ENCODE assay signal across 1 cellular context in the genomic region with DNA sequence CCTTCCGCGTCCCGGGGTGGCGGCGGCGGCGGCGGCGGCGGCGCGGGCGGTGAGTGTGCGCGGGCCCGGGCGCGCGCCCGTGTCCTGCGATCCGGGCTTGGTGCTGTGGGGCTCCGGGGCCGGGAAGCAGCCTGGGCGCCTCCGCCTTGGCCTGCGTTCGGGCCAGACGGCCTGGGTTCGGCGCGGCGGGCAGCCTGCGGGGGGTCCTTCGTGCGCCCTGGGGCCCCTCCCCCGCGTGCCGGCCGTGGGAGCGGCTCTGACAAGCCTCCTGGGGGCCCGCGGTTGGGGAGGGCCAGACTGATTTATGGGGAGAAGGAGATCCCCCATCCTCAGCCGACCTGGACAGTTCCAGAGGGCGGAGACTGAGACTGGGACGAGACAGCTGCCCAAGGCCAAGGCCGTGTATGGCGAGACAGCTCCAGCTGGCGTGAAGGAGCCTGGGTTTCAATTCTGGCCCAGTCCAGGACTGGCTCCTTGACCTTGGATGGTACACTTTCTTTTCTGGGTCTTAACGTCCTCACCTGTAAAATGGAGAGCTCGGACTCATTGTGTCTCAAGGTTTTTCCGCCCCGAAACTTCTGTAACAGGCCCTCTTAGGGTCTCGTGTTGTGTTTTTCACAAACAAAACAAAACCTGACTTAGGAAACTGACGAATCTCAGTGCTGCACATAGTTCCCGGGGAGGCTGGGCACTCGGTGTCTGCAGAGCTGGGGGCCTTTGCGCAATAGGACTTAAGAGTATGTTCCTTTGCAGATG.
TF ChIP-seq lines count a peak whose summit lies in the region.

No MANE protein-coding gene starts in this region.

TF ChIP-seq in GM12878, 131 proteins besides CTCF, POLR2A, EP300 and RAD21 (continues in another document):
- TF ChIP-seq MTA3 (IDR thresholded peaks at IDR 0.05; ENCODE audit: borderline replicate concordance, low read length) (no peak), ZNF622 (IDR thresholded peaks at IDR 0.05) (no peak), STAT3 (IDR thresholded peaks at IDR 0.05; ENCODE audit: low read depth, low read length) (no peak), NR2F1 (conservative IDR thresholded peaks at IDR 0.05) (peak; percentile 39; the same call in 1 of the 2 replicates), SIN3A (IDR thresholded peaks at IDR 0.05; ENCODE audit: low read depth, low read length) (no peak; the same call in 1 of the 2 replicates), TCF7 (IDR thresholded peaks at IDR 0.05; ENCODE audit: borderline replicate concordance) (no peak), BRCA1 (IDR thresholded peaks at IDR 0.05; ENCODE audit: low read depth, low read length) (no peak), RELA (IDR thresholded peaks at IDR 0.05; ENCODE audit: borderline replicate concordance, partially characterized antibody) (no peak), BCL11A (IDR thresholded peaks at IDR 0.05; ENCODE audit: low read depth, low read length) (no peak), WRNIP1 (IDR thresholded peaks at IDR 0.05; ENCODE audit: borderline replicate concordance, low read depth, low read length) (no peak; the same call in 1 of the 2 replicates), PAX5 (IDR thresholded peaks at IDR 0.05; ENCODE audit: borderline replicate concordance, low read depth, low read length) (peak; percentile 9; the same call in 1 of the 2 replicates), RUNX3 (IDR thresholded peaks at IDR 0.05; ENCODE audit: low read length) (no peak), GATAD2B (conservative IDR thresholded peaks at IDR 0.05; ENCODE audit: low read depth) (peak; percentile 91), CBFB (IDR thresholded peaks at IDR 0.05; ENCODE audit: low read depth) (no peak), IRF4 (IDR thresholded peaks at IDR 0.05; ENCODE audit: low read depth, low read length) (no peak), MEF2B (IDR thresholded peaks at IDR 0.05; ENCODE audit: partially characterized antibody, poor library complexity, severe bottlenecking) (peak; percentile 77), ZSCAN29 (IDR thresholded peaks at IDR 0.05) (no peak), ZBED1 (IDR thresholded peaks at IDR 0.05; ENCODE audit: borderline replicate concordance) (no peak), BMI1 (IDR thresholded peaks at IDR 0.05; ENCODE audit: borderline replicate concordance) (no peak), TAF1 (IDR thresholded peaks at IDR 0.05; ENCODE audit: borderline replicate concordance, low read depth, low read length) (no peak), POLR2AphosphoS2 (IDR thresholded peaks at IDR 0.05; ENCODE audit: low read depth, low read length) (no peak), TCF3 (IDR thresholded peaks at IDR 0.05; ENCODE audit: borderline replicate concordance, insufficient read depth, low read depth, low read length) (no peak), ZNF217 (IDR thresholded peaks at IDR 0.05) (no peak), NFYA (IDR thresholded peaks at IDR 0.05; ENCODE audit: borderline replicate concordance, low read depth, low read length) (no peak)
- TF ChIP-seq, protein P1, sequence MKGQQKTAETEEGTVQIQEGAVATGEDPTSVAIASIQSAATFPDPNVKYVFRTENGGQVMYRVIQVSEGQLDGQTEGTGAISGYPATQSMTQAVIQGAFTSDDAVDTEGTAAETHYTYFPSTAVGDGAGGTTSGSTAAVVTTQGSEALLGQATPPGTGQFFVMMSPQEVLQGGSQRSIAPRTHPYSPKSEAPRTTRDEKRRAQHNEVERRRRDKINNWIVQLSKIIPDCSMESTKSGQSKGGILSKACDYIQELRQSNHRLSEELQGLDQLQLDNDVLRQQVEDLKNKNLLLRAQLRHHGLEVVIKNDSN (IDR thresholded peaks at IDR 0.05; ENCODE audit: borderline replicate concordance, extremely low read length, insufficient read depth, low read depth, low read length) = no peak
- TF ChIP-seq, protein P2, sequence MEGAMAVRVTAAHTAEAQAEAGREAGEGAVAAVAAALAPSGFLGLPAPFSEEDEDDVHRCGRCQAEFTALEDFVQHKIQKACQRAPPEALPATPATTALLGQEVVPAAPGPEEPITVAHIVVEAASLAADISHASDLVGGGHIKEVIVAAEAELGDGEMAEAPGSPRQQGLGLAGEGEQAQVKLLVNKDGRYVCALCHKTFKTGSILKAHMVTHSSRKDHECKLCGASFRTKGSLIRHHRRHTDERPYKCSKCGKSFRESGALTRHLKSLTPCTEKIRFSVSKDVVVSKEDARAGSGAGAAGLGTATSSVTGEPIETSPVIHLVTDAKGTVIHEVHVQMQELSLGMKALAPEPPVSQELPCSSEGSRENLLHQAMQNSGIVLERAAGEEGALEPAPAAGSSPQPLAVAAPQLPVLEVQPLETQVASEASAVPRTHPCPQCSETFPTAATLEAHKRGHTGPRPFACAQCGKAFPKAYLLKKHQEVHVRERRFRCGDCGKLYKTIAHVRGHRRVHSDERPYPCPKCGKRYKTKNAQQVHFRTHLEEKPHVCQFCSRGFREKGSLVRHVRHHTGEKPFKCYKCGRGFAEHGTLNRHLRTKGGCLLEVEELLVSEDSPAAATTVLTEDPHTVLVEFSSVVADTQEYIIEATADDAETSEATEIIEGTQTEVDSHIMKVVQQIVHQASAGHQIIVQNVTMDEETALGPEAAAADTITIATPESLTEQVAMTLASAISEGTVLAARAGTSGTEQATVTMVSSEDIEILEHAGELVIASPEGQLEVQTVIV (IDR thresholded peaks at IDR 0.05; ENCODE audit: borderline replicate concordance, partially characterized antibody) = no peak
- TF ChIP-seq, protein P3, sequence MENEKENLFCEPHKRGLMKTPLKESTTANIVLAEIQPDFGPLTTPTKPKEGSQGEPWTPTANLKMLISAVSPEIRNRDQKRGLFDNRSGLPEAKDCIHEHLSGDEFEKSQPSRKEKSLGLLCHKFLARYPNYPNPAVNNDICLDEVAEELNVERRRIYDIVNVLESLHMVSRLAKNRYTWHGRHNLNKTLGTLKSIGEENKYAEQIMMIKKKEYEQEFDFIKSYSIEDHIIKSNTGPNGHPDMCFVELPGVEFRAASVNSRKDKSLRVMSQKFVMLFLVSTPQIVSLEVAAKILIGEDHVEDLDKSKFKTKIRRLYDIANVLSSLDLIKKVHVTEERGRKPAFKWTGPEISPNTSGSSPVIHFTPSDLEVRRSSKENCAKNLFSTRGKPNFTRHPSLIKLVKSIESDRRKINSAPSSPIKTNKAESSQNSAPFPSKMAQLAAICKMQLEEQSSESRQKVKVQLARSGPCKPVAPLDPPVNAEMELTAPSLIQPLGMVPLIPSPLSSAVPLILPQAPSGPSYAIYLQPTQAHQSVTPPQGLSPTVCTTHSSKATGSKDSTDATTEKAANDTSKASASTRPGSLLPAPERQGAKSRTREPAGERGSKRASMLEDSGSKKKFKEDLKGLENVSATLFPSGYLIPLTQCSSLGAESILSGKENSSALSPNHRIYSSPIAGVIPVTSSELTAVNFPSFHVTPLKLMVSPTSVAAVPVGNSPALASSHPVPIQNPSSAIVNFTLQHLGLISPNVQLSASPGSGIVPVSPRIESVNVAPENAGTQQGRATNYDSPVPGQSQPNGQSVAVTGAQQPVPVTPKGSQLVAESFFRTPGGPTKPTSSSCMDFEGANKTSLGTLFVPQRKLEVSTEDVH (IDR thresholded peaks at IDR 0.05; ENCODE audit: low read depth, partially characterized antibody) = no peak
- TF ChIP-seq, protein P4, sequence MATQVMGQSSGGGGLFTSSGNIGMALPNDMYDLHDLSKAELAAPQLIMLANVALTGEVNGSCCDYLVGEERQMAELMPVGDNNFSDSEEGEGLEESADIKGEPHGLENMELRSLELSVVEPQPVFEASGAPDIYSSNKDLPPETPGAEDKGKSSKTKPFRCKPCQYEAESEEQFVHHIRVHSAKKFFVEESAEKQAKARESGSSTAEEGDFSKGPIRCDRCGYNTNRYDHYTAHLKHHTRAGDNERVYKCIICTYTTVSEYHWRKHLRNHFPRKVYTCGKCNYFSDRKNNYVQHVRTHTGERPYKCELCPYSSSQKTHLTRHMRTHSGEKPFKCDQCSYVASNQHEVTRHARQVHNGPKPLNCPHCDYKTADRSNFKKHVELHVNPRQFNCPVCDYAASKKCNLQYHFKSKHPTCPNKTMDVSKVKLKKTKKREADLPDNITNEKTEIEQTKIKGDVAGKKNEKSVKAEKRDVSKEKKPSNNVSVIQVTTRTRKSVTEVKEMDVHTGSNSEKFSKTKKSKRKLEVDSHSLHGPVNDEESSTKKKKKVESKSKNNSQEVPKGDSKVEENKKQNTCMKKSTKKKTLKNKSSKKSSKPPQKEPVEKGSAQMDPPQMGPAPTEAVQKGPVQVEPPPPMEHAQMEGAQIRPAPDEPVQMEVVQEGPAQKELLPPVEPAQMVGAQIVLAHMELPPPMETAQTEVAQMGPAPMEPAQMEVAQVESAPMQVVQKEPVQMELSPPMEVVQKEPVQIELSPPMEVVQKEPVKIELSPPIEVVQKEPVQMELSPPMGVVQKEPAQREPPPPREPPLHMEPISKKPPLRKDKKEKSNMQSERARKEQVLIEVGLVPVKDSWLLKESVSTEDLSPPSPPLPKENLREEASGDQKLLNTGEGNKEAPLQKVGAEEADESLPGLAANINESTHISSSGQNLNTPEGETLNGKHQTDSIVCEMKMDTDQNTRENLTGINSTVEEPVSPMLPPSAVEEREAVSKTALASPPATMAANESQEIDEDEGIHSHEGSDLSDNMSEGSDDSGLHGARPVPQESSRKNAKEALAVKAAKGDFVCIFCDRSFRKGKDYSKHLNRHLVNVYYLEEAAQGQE (IDR thresholded peaks at IDR 0.05; ENCODE audit: low read depth, low read length) = 0 out of 2 replicates have a peak, but pooled peaks have one; percentile 28
- TF ChIP-seq, protein P5, sequence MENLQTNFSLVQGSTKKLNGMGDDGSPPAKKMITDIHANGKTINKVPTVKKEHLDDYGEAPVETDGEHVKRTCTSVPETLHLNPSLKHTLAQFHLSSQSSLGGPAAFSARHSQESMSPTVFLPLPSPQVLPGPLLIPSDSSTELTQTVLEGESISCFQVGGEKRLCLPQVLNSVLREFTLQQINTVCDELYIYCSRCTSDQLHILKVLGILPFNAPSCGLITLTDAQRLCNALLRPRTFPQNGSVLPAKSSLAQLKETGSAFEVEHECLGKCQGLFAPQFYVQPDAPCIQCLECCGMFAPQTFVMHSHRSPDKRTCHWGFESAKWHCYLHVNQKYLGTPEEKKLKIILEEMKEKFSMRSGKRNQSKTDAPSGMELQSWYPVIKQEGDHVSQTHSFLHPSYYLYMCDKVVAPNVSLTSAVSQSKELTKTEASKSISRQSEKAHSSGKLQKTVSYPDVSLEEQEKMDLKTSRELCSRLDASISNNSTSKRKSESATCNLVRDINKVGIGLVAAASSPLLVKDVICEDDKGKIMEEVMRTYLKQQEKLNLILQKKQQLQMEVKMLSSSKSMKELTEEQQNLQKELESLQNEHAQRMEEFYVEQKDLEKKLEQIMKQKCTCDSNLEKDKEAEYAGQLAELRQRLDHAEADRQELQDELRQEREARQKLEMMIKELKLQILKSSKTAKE (IDR thresholded peaks at IDR 0.05; ENCODE audit: low read depth, poor library complexity, severe bottlenecking) = no peak
- TF ChIP-seq, protein P6, sequence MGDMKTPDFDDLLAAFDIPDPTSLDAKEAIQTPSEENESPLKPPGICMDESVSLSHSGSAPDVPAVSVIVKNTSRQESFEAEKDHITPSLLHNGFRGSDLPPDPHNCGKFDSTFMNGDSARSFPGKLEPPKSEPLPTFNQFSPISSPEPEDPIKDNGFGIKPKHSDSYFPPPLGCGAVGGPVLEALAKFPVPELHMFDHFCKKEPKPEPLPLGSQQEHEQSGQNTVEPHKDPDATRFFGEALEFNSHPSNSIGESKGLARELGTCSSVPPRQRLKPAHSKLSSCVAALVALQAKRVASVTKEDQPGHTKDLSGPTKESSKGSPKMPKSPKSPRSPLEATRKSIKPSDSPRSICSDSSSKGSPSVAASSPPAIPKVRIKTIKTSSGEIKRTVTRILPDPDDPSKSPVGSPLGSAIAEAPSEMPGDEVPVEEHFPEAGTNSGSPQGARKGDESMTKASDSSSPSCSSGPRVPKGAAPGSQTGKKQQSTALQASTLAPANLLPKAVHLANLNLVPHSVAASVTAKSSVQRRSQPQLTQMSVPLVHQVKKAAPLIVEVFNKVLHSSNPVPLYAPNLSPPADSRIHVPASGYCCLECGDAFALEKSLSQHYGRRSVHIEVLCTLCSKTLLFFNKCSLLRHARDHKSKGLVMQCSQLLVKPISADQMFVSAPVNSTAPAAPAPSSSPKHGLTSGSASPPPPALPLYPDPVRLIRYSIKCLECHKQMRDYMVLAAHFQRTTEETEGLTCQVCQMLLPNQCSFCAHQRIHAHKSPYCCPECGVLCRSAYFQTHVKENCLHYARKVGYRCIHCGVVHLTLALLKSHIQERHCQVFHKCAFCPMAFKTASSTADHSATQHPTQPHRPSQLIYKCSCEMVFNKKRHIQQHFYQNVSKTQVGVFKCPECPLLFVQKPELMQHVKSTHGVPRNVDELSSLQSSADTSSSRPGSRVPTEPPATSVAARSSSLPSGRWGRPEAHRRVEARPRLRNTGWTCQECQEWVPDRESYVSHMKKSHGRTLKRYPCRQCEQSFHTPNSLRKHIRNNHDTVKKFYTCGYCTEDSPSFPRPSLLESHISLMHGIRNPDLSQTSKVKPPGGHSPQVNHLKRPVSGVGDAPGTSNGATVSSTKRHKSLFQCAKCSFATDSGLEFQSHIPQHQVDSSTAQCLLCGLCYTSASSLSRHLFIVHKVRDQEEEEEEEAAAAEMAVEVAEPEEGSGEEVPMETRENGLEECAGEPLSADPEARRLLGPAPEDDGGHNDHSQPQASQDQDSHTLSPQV (IDR thresholded peaks at IDR 0.05) = peak; percentile 55; the same call in 1 of the 2 replicates
- TF ChIP-seq, protein P7, sequence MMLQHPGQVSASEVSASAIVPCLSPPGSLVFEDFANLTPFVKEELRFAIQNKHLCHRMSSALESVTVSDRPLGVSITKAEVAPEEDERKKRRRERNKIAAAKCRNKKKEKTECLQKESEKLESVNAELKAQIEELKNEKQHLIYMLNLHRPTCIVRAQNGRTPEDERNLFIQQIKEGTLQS (IDR thresholded peaks at IDR 0.05; ENCODE audit: borderline replicate concordance, extremely low read depth, low read depth, low read length) = no peak
- TF ChIP-seq, protein P8, sequence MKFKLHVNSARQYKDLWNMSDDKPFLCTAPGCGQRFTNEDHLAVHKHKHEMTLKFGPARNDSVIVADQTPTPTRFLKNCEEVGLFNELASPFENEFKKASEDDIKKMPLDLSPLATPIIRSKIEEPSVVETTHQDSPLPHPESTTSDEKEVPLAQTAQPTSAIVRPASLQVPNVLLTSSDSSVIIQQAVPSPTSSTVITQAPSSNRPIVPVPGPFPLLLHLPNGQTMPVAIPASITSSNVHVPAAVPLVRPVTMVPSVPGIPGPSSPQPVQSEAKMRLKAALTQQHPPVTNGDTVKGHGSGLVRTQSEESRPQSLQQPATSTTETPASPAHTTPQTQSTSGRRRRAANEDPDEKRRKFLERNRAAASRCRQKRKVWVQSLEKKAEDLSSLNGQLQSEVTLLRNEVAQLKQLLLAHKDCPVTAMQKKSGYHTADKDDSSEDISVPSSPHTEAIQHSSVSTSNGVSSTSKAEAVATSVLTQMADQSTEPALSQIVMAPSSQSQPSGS (IDR thresholded peaks at IDR 0.05; ENCODE audit: low read length) = no peak
